18 cellular contexts compared by ENCODE assay signal in genomic region chr13:32594339-32594738, GRCh38. TPM values are rescaled to one million over a fixed set of nuclear protein-coding genes. Genes with fewer than 3 reads are reported as not detected.
DNase-seq lines count a peak whose midpoint lies in the region; ATAC-seq lines count a peak whose summit lies in the region.
"Had no signal": no experiment of that assay in that cellular context is flagged by ENCODE, and none has a peak within 500 bp of the region (broad histone marks: within the 10 kb centered on the region; RNA-seq: fewer than 3 reads in every experiment).

No MANE protein-coding gene starts in this region.

- no peaks in the 10 kb centered on the region for H3K27me3 ChIP-seq in H7 (ENCODE audit: control insufficient read depth, insufficient read depth, low read length)
- H3K27me3 ChIP-seq: BE2C had no signal

- H3K36me3 ChIP-seq in H7 (replicated peaks; ENCODE audit: control insufficient read depth, insufficient read depth, low read length): no peaks in the 10 kb centered on the region
- H3K36me3 ChIP-seq: HAP-1 had no signal

- DNase-seq in ELR (ENCODE audit: low read depth) (peak; percentile 49), M059J (ENCODE audit: low read depth) (peak; percentile 58), dermis blood vessel endothelial cell (peak; percentile 32), kidney tubule cell (ENCODE audit: low spot score) (peak; percentile 5), HuH-7 (ENCODE audit: low spot score) (no peak), H7 (no peak)
- DNase-seq: ACHN; BE2C; CD8-positive, alpha-beta T cell; MM.1S; NCI-H1930; NCI-H2171 treated with DMSO at 0.1 percent for 48 hours; NCI-H510A; SIG-M5 had no signal

- ATAC-seq in HG02763 (IDR thresholded peaks at IDR 0.05; ENCODE audit: unreplicated experiment) (no peak), GM21619 (IDR thresholded peaks at IDR 0.05; ENCODE audit: unreplicated experiment) (no peak)
- ATAC-seq: CD8-positive, alpha-beta T cell; K562 had no signal

- H3K4me3 ChIP-seq in H7 (ENCODE audit: insufficient read depth, low read depth, low read length): no peak overlapping the region
- H3K4me3 ChIP-seq: HAP-1, K562 had no signal

RNA-seq across cellular contexts. Expression of gene PDS5B, which starts 8.1 kb away (rescaled TPM):
- total RNA-seq in M059J (2014; rRNA removed; shearing (Covaris generic)): 9.1 and 22.7 TPM in 2 replicates
- total RNA-seq in dermis blood vessel endothelial cell: 35.7 and 40.2 TPM in 2 replicates
- 14.2 and 20.4 TPM in 2 replicates for total RNA-seq in H7 (2014; rRNA removed; shearing (Covaris generic))

RNA-seq across cellular contexts. Expression of gene N4BP2L2, which starts 55.7 kb away (rescaled TPM):
- total RNA-seq in M059J (2014; rRNA removed; shearing (Covaris generic)): 26.5 and 31.0 TPM in 2 replicates
- total RNA-seq in dermis blood vessel endothelial cell: 98.7 and 99.7 TPM in 2 replicates
- total RNA-seq in H7 (2014; rRNA removed; shearing (Covaris generic)): 42.5 and 64.9 TPM in 2 replicates

Comparison
In these comparisons a context has a peak if more than half of its experiments do, and no peak if none do; other contexts are left out.
1. DNase-seq: peak in ELR (single experiment), M059J (single experiment), dermis blood vessel endothelial cell (single experiment) and kidney tubule cell (single experiment); none in HuH-7 (single experiment) and H7 (single experiment).